In the genomic region with DNA sequence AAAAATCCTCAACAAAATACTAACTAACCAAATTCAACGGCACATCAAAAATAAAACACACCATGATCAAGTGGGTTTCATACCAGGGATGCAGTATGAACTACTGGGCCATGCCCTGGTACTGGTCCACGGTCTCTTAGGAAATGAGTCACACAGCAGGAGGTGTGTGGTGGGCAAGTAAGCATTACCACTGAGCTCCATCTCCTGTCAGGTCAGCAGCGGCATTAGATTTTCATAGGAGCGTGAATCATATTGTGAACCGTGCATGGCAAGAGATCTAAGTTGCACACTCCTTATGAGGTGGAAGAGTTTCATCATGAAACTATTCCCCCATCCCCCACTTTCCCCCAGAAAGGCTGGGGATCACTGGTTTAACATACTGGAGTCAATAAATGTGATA, we compare ENCODE assay signal across 37 cellular contexts. TPM values are rescaled to one million over a fixed set of nuclear protein-coding genes. Genes with fewer than 3 reads are reported as not detected.
"Had no signal": no experiment of that assay in that cellular context is flagged by ENCODE, and none has a peak within 500 bp of the region (broad histone marks: within the 10 kb centered on the region; RNA-seq: fewer than 3 reads in every experiment).

No MANE protein-coding gene starts in this region.

- H3K9me3 ChIP-seq: ascending aorta, colonic mucosa had no signal

- ATAC-seq: activated naive CD4-positive, alpha-beta T cell treated with anti-CD3 and anti-CD28 coated beads, Interleukin-2, amount 50 U/mL, for 72 hours; activated T-cell treated with anti-CD3 and anti-CD28 coated beads, Interleukin-2, amount 50 U/mL, for 72 hours; esophagus mucosa; heart left ventricle; T-helper 17 cell; WTC11 had no signal

- H3K36me3 Mint-ChIP-seq: activated naive CD4-positive, alpha-beta T cell treated with anti-CD3 and anti-CD28 coated beads, Interleukin-2, amount 10 ng/mL, durations not matched to agents 7 days and 5 days; activated naive CD8-positive, alpha-beta T cell treated with anti-CD3 and anti-CD28 coated beads, Interleukin-2, amount 10 ng/mL, durations not matched to agents 7 days and 5 days had no signal

- H3K4me3 Mint-ChIP-seq: activated CD4-positive, alpha-beta memory T cell treated with anti-CD3 and anti-CD28 coated beads, Interleukin-2, amount 10 ng/mL, durations not matched to agents 7 days and 5 days; activated CD4-positive, alpha-beta T cell treated with anti-CD3 and anti-CD28 coated beads, Interleukin-2, amount 10 ng/mL, durations not matched to agents 7 days and 5 days; activated naive CD4-positive, alpha-beta T cell treated with anti-CD3 and anti-CD28 coated beads, Interleukin-2, amount 10 ng/mL, durations not matched to agents 7 days and 5 days; activated naive CD8-positive, alpha-beta T cell treated with anti-CD3 and anti-CD28 coated beads, Interleukin-2, amount 10 ng/mL, durations not matched to agents 7 days and 5 days; activated T-cell treated with anti-CD3 and anti-CD28 coated beads, Interleukin-2, amount 50 U/mL, for 24 hours; activated T-cell treated with anti-CD3 and anti-CD28 coated beads, Interleukin-2, amount 50 U/mL, for 72 hours; brain; dendritic cell treated with granulocyte-macrophage colony-stimulating factor and Interleukin-4, amounts not matched to agents 40 ng/mL and 50 ng/mL, for 4 days; endodermal cell; T-helper 17 cell; T-helper 2 cell treated with Interferon-gamma antibody and Interleukin-4, amounts not matched to agents 5 μg/mL and 100 μg/mL, for 36 hours; WTC11 had no signal

- DNase-seq: activated CD4-positive, alpha-beta memory T cell treated with anti-CD3 and anti-CD28 coated beads, Interleukin-2, amount 10 ng/mL, durations not matched to agents 7 days and 5 days; activated CD4-positive, alpha-beta T cell treated with anti-CD3 and anti-CD28 coated beads for 1 hour; activated CD4-positive, alpha-beta T cell treated with anti-CD3 and anti-CD28 coated beads for 4 hours; activated CD4-positive, alpha-beta T cell treated with anti-CD3 and anti-CD28 coated beads, Interleukin-2, amount 10 ng/mL, durations not matched to agents 7 days and 5 days; activated CD4-positive, alpha-beta T cell treated with anti-CD3 and anti-CD28 coated beads, Interleukin-2, amount 50 U/mL, for 4 hours; activated CD8-positive, alpha-beta memory T cell treated with anti-CD3 and anti-CD28 coated beads, Interleukin-2, amount 50 U/mL, for 48 hours; activated gamma-delta T cell; activated naive CD4-positive, alpha-beta T cell; activated naive CD4-positive, alpha-beta T cell treated with anti-CD3 and anti-CD28 coated beads, Interleukin-2, amount 10 ng/mL, durations not matched to agents 7 days and 5 days; activated naive CD8-positive, alpha-beta T cell treated with anti-CD3 and anti-CD28 coated beads, Interleukin-2, amount 10 ng/mL, durations not matched to agents 7 days and 5 days; activated T-cell treated with anti-CD3 and anti-CD28 coated beads for 4 hours; activated T-cell treated with anti-CD3 and anti-CD28 coated beads, Interleukin-2, amount 50 U/mL, for 24 hours; activated T-cell treated with anti-CD3 and anti-CD28 coated beads, Interleukin-2, amount 50 U/mL, for 72 hours; central memory CD4-positive, alpha-beta T cell; cerebellar nuclear complex; colonic mucosa; dorsolateral prefrontal cortex; effector memory CD4-positive, alpha-beta T cell; endodermal cell; foreskin fibroblast; glutamatergic neuron; heart left ventricle; T-helper 1 cell; T-helper 17 cell; T1000 had no signal

- H3K36me3 ChIP-seq: ascending aorta, breast epithelium, cardiac muscle cell, colonic mucosa, heart left ventricle had no signal

- H3K27ac Mint-ChIP-seq: activated CD4-positive, alpha-beta memory T cell treated with anti-CD3 and anti-CD28 coated beads, Interleukin-2, amount 10 ng/mL, durations not matched to agents 7 days and 5 days; activated CD4-positive, alpha-beta T cell treated with anti-CD3 and anti-CD28 coated beads, Interleukin-2, amount 10 ng/mL, durations not matched to agents 7 days and 5 days; activated naive CD4-positive, alpha-beta T cell treated with anti-CD3 and anti-CD28 coated beads, Interleukin-2, amount 10 ng/mL, durations not matched to agents 7 days and 5 days; activated naive CD4-positive, alpha-beta T cell treated with anti-CD3 and anti-CD28 coated beads, Interleukin-2, amount 50 U/mL, for 72 hours; activated naive CD8-positive, alpha-beta T cell treated with anti-CD3 and anti-CD28 coated beads, Interleukin-2, amount 10 ng/mL, durations not matched to agents 7 days and 5 days; activated T-cell treated with anti-CD3 and anti-CD28 coated beads, Interleukin-2, amount 50 U/mL, for 24 hours; activated T-cell treated with anti-CD3 and anti-CD28 coated beads, Interleukin-2, amount 50 U/mL, for 72 hours; brain; dendritic cell treated with granulocyte-macrophage colony-stimulating factor and Interleukin-4, amounts not matched to agents 40 ng/mL and 50 ng/mL, for 4 days; endodermal cell; T-helper 17 cell; T-helper 2 cell treated with Interferon-gamma antibody and Interleukin-4, amounts not matched to agents 5 μg/mL and 100 μg/mL, for 36 hours; WTC11 had no signal

- FAIRE-seq: frontal cortex had no signal

- H3K4me1 Mint-ChIP-seq: activated CD4-positive, alpha-beta memory T cell treated with anti-CD3 and anti-CD28 coated beads, Interleukin-2, amount 10 ng/mL, durations not matched to agents 7 days and 5 days; activated CD4-positive, alpha-beta T cell treated with anti-CD3 and anti-CD28 coated beads, Interleukin-2, amount 10 ng/mL, durations not matched to agents 7 days and 5 days; activated naive CD4-positive, alpha-beta T cell treated with anti-CD3 and anti-CD28 coated beads, Interleukin-2, amount 10 ng/mL, durations not matched to agents 7 days and 5 days; activated naive CD8-positive, alpha-beta T cell treated with anti-CD3 and anti-CD28 coated beads, Interleukin-2, amount 10 ng/mL, durations not matched to agents 7 days and 5 days; brain; T-helper 17 cell; WTC11 had no signal

- H3K4me1 ChIP-seq: ascending aorta, breast epithelium, colonic mucosa, heart left ventricle had no signal

- H3K27me3 ChIP-seq: ascending aorta, colonic mucosa had no signal

- H3K4me3 ChIP-seq: ascending aorta, breast epithelium, cardiac muscle cell, colonic mucosa, dorsolateral prefrontal cortex, heart left ventricle had no signal

- H3K27ac ChIP-seq: ascending aorta, breast epithelium, cardiac muscle cell, colonic mucosa, dorsolateral prefrontal cortex, heart left ventricle, VCaP had no signal

RNA-seq across cellular contexts. Expression of a gene that starts 6.7 kb away (rescaled TPM):
- total RNA-seq: activated CD4-positive, alpha-beta memory T cell treated with anti-CD3 and anti-CD28 coated beads, Interleukin-2, amount 10 ng/mL, durations not matched to agents 7 days and 5 days; activated CD4-positive, alpha-beta T cell treated with anti-CD3 and anti-CD28 coated beads, Interleukin-2, amount 10 ng/mL, durations not matched to agents 7 days and 5 days; activated naive CD4-positive, alpha-beta T cell treated with anti-CD3 and anti-CD28 coated beads, Interleukin-2, amount 50 U/mL, for 72 hours; activated naive CD8-positive, alpha-beta T cell treated with anti-CD3 and anti-CD28 coated beads, Interleukin-2, amount 10 ng/mL, durations not matched to agents 7 days and 5 days; activated T-cell treated with anti-CD3 and anti-CD28 coated beads, Interleukin-2, amount 50 U/mL, for 72 hours; epithelial cell of proximal tubule; esophagus mucosa; T-helper 17 cell had no signal
